ENCODE assay signal across 8 cellular contexts in genomic region chr9:111965566-111966019, GRCh38.
DNase-seq lines count a peak whose midpoint lies in the region; ATAC-seq, FAIRE-seq and TF ChIP-seq lines count a peak whose summit lies in the region.

No MANE protein-coding gene starts in this region.

- no peak overlapping the region for H3K9ac ChIP-seq in Karpas-422 (ENCODE audit: low read length)

- no peaks in the 10 kb centered on the region for H4K20me1 ChIP-seq in Karpas-422 (ENCODE audit: insufficient read depth, low read depth, low read length)

- ATAC-seq in GM19467 (IDR thresholded peaks at IDR 0.05; ENCODE audit: unreplicated experiment) (peak; percentile 65), HG03565 (IDR thresholded peaks at IDR 0.05; ENCODE audit: unreplicated experiment) (peak; percentile 77), T-helper 17 cell (no peak)

- H3K4me3 Mint-ChIP-seq in T-helper 17 cell = no peak overlapping the region

- H3K27me3 Mint-ChIP-seq in T-helper 17 cell = no peaks in the 10 kb centered on the region

- no peak overlapping the region for H3K27ac Mint-ChIP-seq in T-helper 17 cell

- DNase-seq in AG20443 (ENCODE audit: low spot score) (peak; percentile 81), fibroblast of mammary gland (ENCODE audit: low read depth) (peak; percentile 99), Karpas-422 (no peak), T-helper 17 cell (no peak), GM12892 (ENCODE audit: insufficient read length) (no peak), NCI-H146 (lab: John Stamatoyannopoulos, UW) (no peak)

- no peak for FAIRE-seq in GM12892 (lab: Jason Lieb, UNC)

- no peak overlapping the region for H3K27ac ChIP-seq in Karpas-422 (ENCODE audit: low read length)

- H3K4me1 Mint-ChIP-seq in T-helper 17 cell = no peaks in the 10 kb centered on the region

- H3K79me2 ChIP-seq in Karpas-422 (ENCODE audit: low read length) = no peaks in the 10 kb centered on the region

- no peak overlapping the region for H2AFZ ChIP-seq in Karpas-422 (ENCODE audit: low read length)

- no peak overlapping the region for H3K4me2 ChIP-seq in Karpas-422 (ENCODE audit: low read depth, low read length, poor library complexity, severe bottlenecking)

- TF ChIP-seq POLR2A in GM12892 (IDR thresholded peaks at IDR 0.05; ENCODE audit: low read depth, low read length) = no peak

- H3K4me3 ChIP-seq in fibroblast of mammary gland (ENCODE audit: control insufficient read depth, low read depth, low read length) = no peak overlapping the region
- H3K4me3 ChIP-seq in Karpas-422 (ENCODE audit: low read length) = no peak overlapping the region

- H3K36me3 Mint-ChIP-seq in T-helper 17 cell (ENCODE audit: low read depth) = no peaks in the 10 kb centered on the region

- no peaks in the 10 kb centered on the region for H3K4me1 ChIP-seq in Karpas-422 (ENCODE audit: low read length)

- H3K27me3 ChIP-seq in Karpas-422 (ENCODE audit: low read length) = no peaks in the 10 kb centered on the region

- no peaks in the 10 kb centered on the region for H3K9me2 ChIP-seq in Karpas-422 (replicated peaks; ENCODE audit: insufficient read depth, low read length)

- no peaks in the 10 kb centered on the region for H3K36me3 ChIP-seq in Karpas-422 (ENCODE audit: insufficient read depth, low read length)

- H3K9me3 ChIP-seq in Karpas-422 (ENCODE audit: low read length) = no peaks in the 10 kb centered on the region
- H3K9me3 ChIP-seq in T-helper 17 cell (ENCODE audit: control insufficient read depth, low read length, poor library complexity, severe bottlenecking) = no peaks in the 10 kb centered on the region

- no peak for TF ChIP-seq CTCF in fibroblast of mammary gland (conservative IDR thresholded peaks at IDR 0.05; ENCODE audit: control insufficient read depth, insufficient read depth, low read depth, low read length)

Comparison
In these comparisons a context has a peak if more than half of its experiments do, and no peak if none do; other contexts are left out.
1. DNase-seq: peak in AG20443 (single experiment) and fibroblast of mammary gland (single experiment); none in Karpas-422 (single experiment), T-helper 17 cell (0 of 3), GM12892 (single experiment) and NCI-H146 (single experiment).